In the genomic region with DNA sequence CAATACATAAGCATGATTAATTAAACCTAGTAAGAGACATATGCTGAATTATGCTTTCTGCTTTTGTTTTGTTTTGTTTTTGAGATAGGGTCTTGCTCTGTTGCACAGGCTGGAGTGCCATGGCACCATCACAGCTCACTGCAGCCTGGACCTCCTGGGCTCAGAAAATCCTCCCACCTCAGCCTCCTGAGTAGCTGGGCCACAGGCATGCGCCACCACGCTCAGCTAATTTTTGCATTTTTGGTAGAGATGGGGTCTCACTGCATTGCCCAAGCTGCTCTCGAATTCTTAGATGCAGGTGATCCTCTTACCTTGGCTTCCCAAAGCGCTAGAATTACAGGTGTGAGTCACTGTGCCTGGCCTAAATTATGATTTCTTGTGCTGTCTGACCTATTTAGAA, we compare ENCODE assay signal across 17 cellular contexts.
"Had no signal": no experiment of that assay in that cellular context is flagged by ENCODE, and none has a peak within 500 bp of the region (broad histone marks: within the 10 kb centered on the region; RNA-seq: fewer than 3 reads in every experiment).

No MANE protein-coding gene starts in this region.

- H3K27ac ChIP-seq: adrenal gland, cardiac muscle cell, gastrocnemius medialis, heart left ventricle, lower lobe of right lung, neural progenitor cell, sigmoid colon, SJSA1, spleen, tibial artery, vagina, WERI-Rb-1 had no signal

- H3K4me3 Mint-ChIP-seq: activated T-cell treated with anti-CD3 and anti-CD28 coated beads, Interleukin-2, amount 50 U/mL, for 4 hours; mesothelial cell of epicardium; neural progenitor cell had no signal

- DNase-seq: activated T-cell treated with anti-CD3 and anti-CD28 coated beads, Interleukin-2, amount 50 U/mL, for 4 hours; adrenal gland; erythroblast; gastrocnemius medialis; heart left ventricle; left cardiac atrium; lower lobe of right lung; sigmoid colon; spleen; SW 1271; tibial artery; WERI-Rb-1 had no signal

- ATAC-seq: activated T-cell treated with anti-CD3 and anti-CD28 coated beads, Interleukin-2, amount 50 U/mL, for 4 hours; gastrocnemius medialis; heart left ventricle; left cardiac atrium; lower lobe of right lung had no signal

- H3K9me3 Mint-ChIP-seq: activated T-cell treated with anti-CD3 and anti-CD28 coated beads, Interleukin-2, amount 50 U/mL, for 4 hours; mesothelial cell of epicardium; neural progenitor cell had no signal

- H3K27ac Mint-ChIP-seq: mesothelial cell of epicardium, neural progenitor cell had no signal
